Comparison of ENCODE assay signal across 8 cellular contexts in the genomic region with DNA sequence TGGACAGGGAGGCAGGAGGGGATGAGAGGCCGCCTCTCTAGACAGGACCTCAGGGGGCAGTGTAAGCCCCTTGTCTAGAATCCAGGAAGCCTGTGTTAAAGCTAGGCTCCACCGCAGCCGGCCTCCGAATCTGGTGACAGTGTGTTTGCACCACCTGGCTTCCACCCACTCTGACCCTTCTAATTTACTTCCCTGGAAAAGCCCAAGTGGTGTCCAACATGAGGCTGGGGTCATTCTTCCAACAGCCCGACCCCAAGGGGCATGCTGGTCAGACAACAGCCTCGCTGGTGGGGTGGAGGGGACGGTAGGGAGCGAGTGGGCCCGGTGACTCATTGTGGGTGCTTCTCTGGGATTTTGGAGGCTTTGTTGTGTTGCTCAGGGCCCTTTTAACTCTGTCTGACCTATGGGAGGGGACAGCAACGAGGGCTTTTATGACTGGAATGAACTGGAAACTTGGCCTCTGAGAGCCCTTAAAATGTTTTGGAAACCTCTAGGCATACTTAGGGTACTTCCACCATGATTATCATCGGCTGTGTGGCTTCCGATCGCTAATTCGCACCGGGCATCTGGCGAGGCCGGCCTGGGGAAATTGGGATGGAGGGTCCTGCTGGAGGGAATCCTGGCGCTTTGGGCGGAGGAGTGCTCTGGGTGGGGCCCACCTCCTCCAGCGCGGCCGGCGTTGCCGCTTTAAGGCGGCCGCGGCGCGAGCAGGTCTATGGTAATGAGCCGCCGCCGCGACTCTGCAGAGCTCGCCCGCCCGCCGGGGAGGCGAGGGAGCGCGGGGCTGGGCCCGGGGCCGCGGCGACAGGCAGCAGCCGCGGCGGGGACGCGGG. TPM values are rescaled to one million over a fixed set of nuclear protein-coding genes. Genes with fewer than 3 reads are reported as not detected.
DNase-seq lines count a peak whose midpoint lies in the region; ATAC-seq, FAIRE-seq and TF ChIP-seq lines count a peak whose summit lies in the region.

A gene with protein sequence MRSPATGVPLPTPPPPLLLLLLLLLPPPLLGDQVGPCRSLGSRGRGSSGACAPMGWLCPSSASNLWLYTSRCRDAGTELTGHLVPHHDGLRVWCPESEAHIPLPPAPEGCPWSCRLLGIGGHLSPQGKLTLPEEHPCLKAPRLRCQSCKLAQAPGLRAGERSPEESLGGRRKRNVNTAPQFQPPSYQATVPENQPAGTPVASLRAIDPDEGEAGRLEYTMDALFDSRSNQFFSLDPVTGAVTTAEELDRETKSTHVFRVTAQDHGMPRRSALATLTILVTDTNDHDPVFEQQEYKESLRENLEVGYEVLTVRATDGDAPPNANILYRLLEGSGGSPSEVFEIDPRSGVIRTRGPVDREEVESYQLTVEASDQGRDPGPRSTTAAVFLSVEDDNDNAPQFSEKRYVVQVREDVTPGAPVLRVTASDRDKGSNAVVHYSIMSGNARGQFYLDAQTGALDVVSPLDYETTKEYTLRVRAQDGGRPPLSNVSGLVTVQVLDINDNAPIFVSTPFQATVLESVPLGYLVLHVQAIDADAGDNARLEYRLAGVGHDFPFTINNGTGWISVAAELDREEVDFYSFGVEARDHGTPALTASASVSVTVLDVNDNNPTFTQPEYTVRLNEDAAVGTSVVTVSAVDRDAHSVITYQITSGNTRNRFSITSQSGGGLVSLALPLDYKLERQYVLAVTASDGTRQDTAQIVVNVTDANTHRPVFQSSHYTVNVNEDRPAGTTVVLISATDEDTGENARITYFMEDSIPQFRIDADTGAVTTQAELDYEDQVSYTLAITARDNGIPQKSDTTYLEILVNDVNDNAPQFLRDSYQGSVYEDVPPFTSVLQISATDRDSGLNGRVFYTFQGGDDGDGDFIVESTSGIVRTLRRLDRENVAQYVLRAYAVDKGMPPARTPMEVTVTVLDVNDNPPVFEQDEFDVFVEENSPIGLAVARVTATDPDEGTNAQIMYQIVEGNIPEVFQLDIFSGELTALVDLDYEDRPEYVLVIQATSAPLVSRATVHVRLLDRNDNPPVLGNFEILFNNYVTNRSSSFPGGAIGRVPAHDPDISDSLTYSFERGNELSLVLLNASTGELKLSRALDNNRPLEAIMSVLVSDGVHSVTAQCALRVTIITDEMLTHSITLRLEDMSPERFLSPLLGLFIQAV (N-terminal part only) (plus strand): TSS at position 743 of the 833 bp plus-strand sequence. CDS start 541 bp downstream, outside the sequence.

- peak within 1 kb of the TSS; percentile 91 for H2AFZ ChIP-seq in neuronal stem cell (ENCODE audit: low read length)

- no peaks in the 10 kb centered on the region for H3K36me3 ChIP-seq in gastroesophageal sphincter
- H3K36me3 ChIP-seq in neuronal stem cell (replicated peaks in 1 of 2; ENCODE audit: control insufficient read depth in 2 of 2, insufficient read depth in 2 of 2, low read length in 2 of 2), result peaks cover 25 to 32% of the 10 kb centered on the region in 2 donors
- H3K36me3 ChIP-seq in thyroid gland, result no peaks in the 10 kb centered on the region

- peak within 1 kb of the TSS; percentile 38 for H3K23ac ChIP-seq in neuronal stem cell (ENCODE audit: low read depth, low read length, poor library complexity)

- H3K4ac ChIP-seq in neuronal stem cell (ENCODE audit: low read length), result peak within 1 kb of the TSS; percentile 31

- peaks cover 6% of the 10 kb centered on the region for H3K27me3 ChIP-seq in gastroesophageal sphincter
- no peaks in the 10 kb centered on the region for H3K27me3 ChIP-seq in neuronal stem cell (ENCODE audit: control insufficient read depth in 3 of 3, insufficient read depth in 3 of 3, low read depth in 1 of 3, low read length in 3 of 3)
- H3K27me3 ChIP-seq in thyroid gland, result no peaks in the 10 kb centered on the region

- no peak within 1 kb of the TSS for H4K91ac ChIP-seq in neuronal stem cell (ENCODE audit: low read depth, low read length, poor library complexity)

- peak in 1 of 2 donors; percentile 5 for TF ChIP-seq POLR2A in gastroesophageal sphincter (IDR thresholded peaks at IDR 0.05)
- TF ChIP-seq POLR2A in thyroid gland (IDR thresholded peaks at IDR 0.05), result peak in 1 of 2 donors; percentile 78

- 0 to 66% methylated on average over 1 to 5 of the region's 49 CpGs for WGBS in gastroesophageal sphincter (ENCODE audit: low coverage in 1 of 2), 2 donors
- no CpG with 5 or more reads among the region's 49 CpGs for WGBS in neuronal stem cell (ENCODE audit: extremely low coverage in 2 of 2, insufficient read length in 2 of 2, insufficient replicate concordance in 1 of 2), 2 donors
- WGBS in thyroid gland, 2 donors, result 19 to 30% methylated on average over 17 to 26 of the region's 49 CpGs

- H2BK120ac ChIP-seq in neuronal stem cell (ENCODE audit: low read depth, low read length), result no peak within 1 kb of the TSS

- H3K4me1 ChIP-seq in gastroesophageal sphincter, result peaks cover 0 to 45% (median 14%) of the 10 kb centered on the region in 3 donors
- peaks cover 28 to 29% of the 10 kb centered on the region in 2 donors for H3K4me1 ChIP-seq in neuronal stem cell (ENCODE audit: control insufficient read depth in 2 of 2, insufficient read depth in 1 of 2, low read depth in 1 of 2, low read length in 2 of 2)
- H3K4me1 ChIP-seq in thyroid gland, result peaks cover 21 to 28% of the 10 kb centered on the region in 2 donors

- H3K14ac ChIP-seq in neuronal stem cell (ENCODE audit: low read length), result peak within 1 kb of the TSS; percentile 59

- H2AK5ac ChIP-seq in neuronal stem cell (ENCODE audit: low read depth, low read length), result peak within 1 kb of the TSS; percentile 93

- H2BK5ac ChIP-seq in neuronal stem cell (ENCODE audit: low read length), result peak within 1 kb of the TSS; percentile 57

- H3K18ac ChIP-seq in neuronal stem cell (ENCODE audit: low read length), result peak within 1 kb of the TSS; percentile 94

- peaks cover 30% of the 10 kb centered on the region for H3K79me1 ChIP-seq in neuronal stem cell (ENCODE audit: low read depth, low read length)

- H3K27ac ChIP-seq in gastroesophageal sphincter, result peak within 1 kb of the TSS in 3 of 4 donors; percentile 63 to 70 (median 68)
- H3K27ac ChIP-seq in neuronal stem cell (replicated peaks; ENCODE audit: low read length), result no peak within 1 kb of the TSS
- peak within 1 kb of the TSS in 1 of 3 donors; percentile 41 for H3K27ac ChIP-seq in thyroid gland

- intact Hi-C loops in thyroid gland (cut with DNase I), result no loop called here

- H3K4me2 ChIP-seq in neuronal stem cell (ENCODE audit: insufficient read depth, low read length, poor library complexity, severe bottlenecking), result peak within 1 kb of the TSS; percentile 89

- DNase-seq in COLO829 (ENCODE audit: low spot score) (peak; percentile 74), HS-27A (ENCODE audit: low read depth) (peak; percentile 23), RCC 7860 (ENCODE audit: low spot score) (peak; percentile 20), activated gamma-delta T cell treated with Interleukin-2 at 50 U/mL for 16 hours (peak; percentile 47), neuronal stem cell (ENCODE audit: low spot score) (peak; percentile 78), thyroid gland (peak; percentile 75 to 77)

- no peak within 1 kb of the TSS for H4K8ac ChIP-seq in neuronal stem cell (ENCODE audit: low read depth, low read length)

- peak within 1 kb of the TSS; percentile 94 for H3K9ac ChIP-seq in neuronal stem cell (ENCODE audit: low read depth, low read length, poor library complexity)

- no peak for FAIRE-seq in RCC 7860 (lab: Jason Lieb, UNC)

- TF ChIP-seq EP300 in gastroesophageal sphincter (IDR thresholded peaks at IDR 0.05), result no peak

- TF ChIP-seq CTCF in gastroesophageal sphincter (IDR thresholded peaks at IDR 0.05) (no peak), thyroid gland (IDR thresholded peaks at IDR 0.05) (no peak)

- peak within 1 kb of the TSS; percentile 70 for H2BK15ac ChIP-seq in neuronal stem cell (ENCODE audit: low read length)

- peak within 1 kb of the TSS; percentile 39 to 82 for H3K4me3 ChIP-seq in gastroesophageal sphincter
- peak within 1 kb of the TSS; percentile 62 to 90 for H3K4me3 ChIP-seq in neuronal stem cell (ENCODE audit: low read length in 2 of 2)
- H3K4me3 ChIP-seq in thyroid gland (replicated peaks in 1 of 3), result peak within 1 kb of the TSS; percentile 27 to 54 (median 40)

- H3K9me3 ChIP-seq in gastroesophageal sphincter, result no peaks in the 10 kb centered on the region
- H3K9me3 ChIP-seq in neuronal stem cell (replicated peaks in 1 of 2; ENCODE audit: control insufficient read depth in 2 of 2, insufficient read depth in 1 of 2, low read depth in 1 of 2, low read length in 2 of 2), result peaks cover 24 to 30% of the 10 kb centered on the region in 2 donors
- H3K9me3 ChIP-seq in thyroid gland, result no peaks in the 10 kb centered on the region

- peak within 1 kb of the TSS; percentile 80 for H2BK12ac ChIP-seq in neuronal stem cell (ENCODE audit: low read length)

- ATAC-seq in GM19463 (IDR thresholded peaks at IDR 0.05; ENCODE audit: unreplicated experiment) (peak; percentile 85), gastroesophageal sphincter (peak; percentile 62)

RNA-seq across cellular contexts. Expression of the gene that starts here (rescaled TPM):
- total RNA-seq in gastroesophageal sphincter (10 to 100 TPM in 2 of 4 donors, 1 to 10 TPM in 2; 5.7 to 18.6 (median 9.1) TPM), thyroid gland (10 to 100 TPM; 23.5 to 54.9 (median 47.6) TPM)
- 40.0 TPM for polyA plus RNA-seq in neuronal stem cell (2013, experiment 1 of 2)
- polyA plus RNA-seq in neuronal stem cell (2013, experiment 2 of 2), result 41.0 TPM

Comparison
In these comparisons a context has a peak if more than half of its experiments do, and no peak if none do; other contexts are left out.
1. DNase-seq: peak in every context shown above with its lines; median percentile 78 in neuronal stem cell; 76 in thyroid gland; 74 in COLO829; 47 in activated gamma-delta T cell treated with Interleukin-2 at 50 U/mL for 16 hours; 23 in HS-27A; 20 in RCC 7860.